Comparison of ENCODE assay signal across 24 cellular contexts in genomic region chr10:121522841-121523240, GRCh38.
DNase-seq lines count a peak whose midpoint lies in the region; ATAC-seq, FAIRE-seq and TF ChIP-seq lines count a peak whose summit lies in the region.
"Had no signal": no experiment of that assay in that cellular context is flagged by ENCODE, and none has a peak within 500 bp of the region (broad histone marks: within the 10 kb centered on the region; RNA-seq: fewer than 3 reads in every experiment).

No MANE protein-coding gene starts in this region.

- peaks cover 6% of the 10 kb centered on the region for H3K27me3 Mint-ChIP-seq in osteocyte (ENCODE audit: unreplicated experiment)
- H3K27me3 Mint-ChIP-seq: activated T-helper 17 cell treated with anti-CD3 and anti-CD28 coated beads, Interleukin-2, amount 50 U/mL, for 72 hours; CD4-positive, CD25-positive, alpha-beta regulatory T cell; stimulated activated naive CD8-positive, alpha-beta T cell treated with anti-CD3 and anti-CD28 coated beads, Interleukin-15, Interleukin-2, amounts not matched to agents 100 ng/mL and 50 ng/mL, for 24 hours; T-cell had no signal

- H2AFZ ChIP-seq in KMS-11 (ENCODE audit: low read depth), result no peak overlapping the region

- H3K27ac Mint-ChIP-seq in osteocyte (ENCODE audit: unreplicated experiment), result peak overlapping the region; percentile 91
- H3K27ac Mint-ChIP-seq: activated CD4-positive, alpha-beta T cell treated with anti-CD3 and anti-CD28 coated beads, Interleukin-2, amount 10 ng/mL, durations not matched to agents 7 days and 5 days; activated naive CD8-positive, alpha-beta T cell treated with anti-CD3 and anti-CD28 coated beads for 36 hours; activated T-helper 17 cell treated with anti-CD3 and anti-CD28 coated beads, Interleukin-2, amount 50 U/mL, for 72 hours; CD4-positive, CD25-positive, alpha-beta regulatory T cell; stimulated activated naive CD8-positive, alpha-beta T cell treated with anti-CD3 and anti-CD28 coated beads, Interleukin-15, Interleukin-2, amounts not matched to agents 100 ng/mL and 50 ng/mL, for 24 hours; T-cell had no signal

- no peaks in the 10 kb centered on the region for H3K36me3 ChIP-seq in KMS-11 (ENCODE audit: insufficient read depth)
- H3K36me3 ChIP-seq in esophagus muscularis mucosa, result no peaks in the 10 kb centered on the region
- H3K36me3 ChIP-seq in thyroid gland, result no peaks in the 10 kb centered on the region
- H3K36me3 ChIP-seq: heart left ventricle, right atrium auricular region had no signal

- H3K79me2 ChIP-seq in KMS-11 (ENCODE audit: insufficient read depth, low read depth), result peaks cover 9% of the 10 kb centered on the region; the same call in 1 of the 2 replicates

- H3K4me2 ChIP-seq in KMS-11, result peak overlapping the region; percentile 23; the same call in 1 of the 2 replicates

- H3K27ac ChIP-seq in KMS-11 (0 out of 2 replicates have a peak overlapping the region, but pooled peaks have one; percentile 2), esophagus muscularis mucosa (replicated peaks in 1 of 4) (peak overlapping the region; percentile 71 to 83 (median 76)), thyroid gland (peak overlapping the region; percentile 91 to 99 (median 97))
- H3K27ac ChIP-seq: right atrium auricular region had no signal

- peaks cover 51% of the 10 kb centered on the region for H3K4me1 Mint-ChIP-seq in osteocyte (ENCODE audit: unreplicated experiment)
- H3K4me1 Mint-ChIP-seq: activated CD4-positive, alpha-beta T cell treated with anti-CD3 and anti-CD28 coated beads, Interleukin-2, amount 10 ng/mL, durations not matched to agents 7 days and 5 days; activated naive CD8-positive, alpha-beta T cell treated with anti-CD3 and anti-CD28 coated beads for 36 hours; activated T-helper 17 cell treated with anti-CD3 and anti-CD28 coated beads, Interleukin-2, amount 50 U/mL, for 72 hours had no signal

- H3K36me3 Mint-ChIP-seq in osteocyte (ENCODE audit: unreplicated experiment), result no peaks in the 10 kb centered on the region
- H3K36me3 Mint-ChIP-seq: activated naive CD8-positive, alpha-beta T cell treated with anti-CD3 and anti-CD28 coated beads for 36 hours; CD4-positive, CD25-positive, alpha-beta regulatory T cell; T-cell had no signal

- DNase-seq in esophagus muscularis mucosa (ENCODE audit: extremely low spot score), result no peak
- DNase-seq in osteocyte (ENCODE audit: extremely low spot score, unreplicated experiment), result no peak
- no peak for DNase-seq in thyroid gland
- DNase-seq in GM12891 (ENCODE audit: insufficient read length, low spot score), result no peak
- no peak for DNase-seq in AML-193 (lab: John Stamatoyannopoulos, UW)
- DNase-seq in cerebellum (ENCODE audit: low spot score), result no peak
- DNase-seq: activated CD4-positive, alpha-beta T cell treated with anti-CD3 and anti-CD28 coated beads, Interleukin-2, amount 10 ng/mL, durations not matched to agents 7 days and 5 days; activated naive CD8-positive, alpha-beta T cell treated with anti-CD3 and anti-CD28 coated beads for 36 hours; CD4-positive, CD25-positive, alpha-beta regulatory T cell; DMS 273 treated with DMSO at 0.1 percent for 48 hours; heart left ventricle; NCI-H146; NCI-H510A; NK-92 treated with Interleukin-12 subunit alpha and Interleukin-12 subunit beta, amount 100 ng/mL, for 24 hours; T-cell had no signal

- FAIRE-seq in GM12891 (lab: Jason Lieb, UNC), result no peak
- FAIRE-seq: bronchial epithelial cell, GM18507, K562 had no signal

- H3K9ac ChIP-seq in KMS-11, result no peak overlapping the region

- TF ChIP-seq CTCF in KMS-11 (conservative IDR thresholded peaks at IDR 0.05; ENCODE audit: low read depth, low read length) (no peak), esophagus muscularis mucosa (IDR thresholded peaks at IDR 0.05) (no peak), osteocyte (IDR thresholded peaks at IDR 0.05) (no peak), thyroid gland (IDR thresholded peaks at IDR 0.05) (no peak)

- WGBS in esophagus muscularis mucosa, result 79% methylated on average over 1 of the region's 1 CpG
- 96 to 100% methylated on average over 1 of the region's 1 CpG for WGBS in thyroid gland, 2 donors

- intact Hi-C loops in esophagus muscularis mucosa (cut with DNase I) (loop anchor here (5.0 kb wide), 1 partner anchor 69 kb away; no protein-coding TSS in a partner anchor), thyroid gland (cut with DNase I) (no loop called here)

- H3K9me3 ChIP-seq in esophagus muscularis mucosa (no peaks in the 10 kb centered on the region), thyroid gland (no peaks in the 10 kb centered on the region)
- H3K9me3 ChIP-seq: HAP-1, heart left ventricle, right atrium auricular region had no signal

- H4K20me1 ChIP-seq in KMS-11 (ENCODE audit: insufficient read depth), result no peaks in the 10 kb centered on the region

- H3K27me3 ChIP-seq in KMS-11 (ENCODE audit: insufficient read depth, low read depth) (no peaks in the 10 kb centered on the region), esophagus muscularis mucosa (no peaks in the 10 kb centered on the region), thyroid gland (no peaks in the 10 kb centered on the region)
- H3K27me3 ChIP-seq: heart left ventricle, right atrium auricular region had no signal

- no peaks in the 10 kb centered on the region for H3K9me3 Mint-ChIP-seq in osteocyte (ENCODE audit: unreplicated experiment)
- H3K9me3 Mint-ChIP-seq: activated CD4-positive, alpha-beta T cell treated with anti-CD3 and anti-CD28 coated beads, Interleukin-2, amount 10 ng/mL, durations not matched to agents 7 days and 5 days; activated naive CD8-positive, alpha-beta T cell treated with anti-CD3 and anti-CD28 coated beads for 36 hours had no signal

- H3K4me1 ChIP-seq in KMS-11 (ENCODE audit: low read depth, poor library complexity, severe bottlenecking), result peaks cover 50% of the 10 kb centered on the region
- peaks cover 0 to 80% (median 64%) of the 10 kb centered on the region in 4 donors for H3K4me1 ChIP-seq in esophagus muscularis mucosa
- H3K4me1 ChIP-seq in thyroid gland, result peaks cover 60 to 82% of the 10 kb centered on the region in 2 donors

- no peak overlapping the region for H3K4me3 Mint-ChIP-seq in osteocyte (ENCODE audit: unreplicated experiment)
- H3K4me3 Mint-ChIP-seq: activated CD4-positive, alpha-beta T cell treated with anti-CD3 and anti-CD28 coated beads, Interleukin-2, amount 10 ng/mL, durations not matched to agents 7 days and 5 days; activated naive CD8-positive, alpha-beta T cell treated with anti-CD3 and anti-CD28 coated beads for 36 hours; activated T-helper 17 cell treated with anti-CD3 and anti-CD28 coated beads, Interleukin-2, amount 50 U/mL, for 72 hours; CD4-positive, CD25-positive, alpha-beta regulatory T cell; stimulated activated naive CD8-positive, alpha-beta T cell treated with anti-CD3 and anti-CD28 coated beads, Interleukin-15, Interleukin-2, amounts not matched to agents 100 ng/mL and 50 ng/mL, for 24 hours; T-cell had no signal

- no peak for TF ChIP-seq EP300 in esophagus muscularis mucosa (IDR thresholded peaks at IDR 0.05)

- H3K4me3 ChIP-seq in KMS-11 (IDR thresholded peaks at IDR 0.05; ENCODE audit: insufficient read depth, low read depth, low read length) (no peak overlapping the region), esophagus muscularis mucosa (no peak overlapping the region), thyroid gland (replicated peaks in 1 of 3) (no peak overlapping the region)
- H3K4me3 ChIP-seq: HAP-1, heart left ventricle, K562, right atrium auricular region had no signal

- TF ChIP-seq POLR2A in esophagus muscularis mucosa (IDR thresholded peaks at IDR 0.05; ENCODE audit: low read depth) (no peak), thyroid gland (IDR thresholded peaks at IDR 0.05) (no peak), GM12891 (IDR thresholded peaks at IDR 0.05; ENCODE audit: low read depth, low read length) (no peak)

- no peak for ATAC-seq in HG03354 (IDR thresholded peaks at IDR 0.05; ENCODE audit: poor library complexity, severe bottlenecking, unreplicated experiment)
- ATAC-seq: activated T-helper 17 cell treated with anti-CD3 and anti-CD28 coated beads, Interleukin-2, amount 50 U/mL, for 72 hours; K562; T-cell had no signal

TF ChIP-seq in GM12891, 5 proteins besides CTCF, POLR2A, EP300 and RAD21:
- TF ChIP-seq SPI1 (IDR thresholded peaks at IDR 0.05; ENCODE audit: low read depth, low read length) (no peak), PAX5 (IDR thresholded peaks at IDR 0.05; ENCODE audit: insufficient read depth, low read length, severe bottlenecking) (no peak), POLR2AphosphoS5 (IDR thresholded peaks at IDR 0.05; ENCODE audit: low read depth, low read length) (no peak), POU2F2 (IDR thresholded peaks at IDR 0.05; ENCODE audit: low read depth, low read length) (no peak), TAF1 (IDR thresholded peaks at IDR 0.05; ENCODE audit: low read depth, low read length) (no peak)

Comparison
In these comparisons a context has a peak if more than half of its experiments do, and no peak if none do; other contexts are left out.
1. H3K27ac ChIP-seq: peak in every context shown above with its lines; median percentile 97 in thyroid gland; 76 in esophagus muscularis mucosa; 2 in KMS-11.